Comparison of ENCODE assay signal across 8 cellular contexts in genomic region chr17:61402978-61403845, GRCh38. TPM values are rescaled to one million over a fixed set of nuclear protein-coding genes. Genes with fewer than 3 reads are reported as not detected.
DNase-seq lines count a peak whose midpoint lies in the region; ATAC-seq and TF ChIP-seq lines count a peak whose summit lies in the region.

No MANE protein-coding gene starts in this region.

- H3K4me1 ChIP-seq in CD4-positive, CD25-positive, alpha-beta regulatory T cell (ENCODE audit: control insufficient read depth, insufficient read depth, low read length, poor library complexity, severe bottlenecking): peaks cover 60% of the 10 kb centered on the region

- no peak for TF ChIP-seq CTCF in brain (conservative IDR thresholded peaks at IDR 0.05)

- H3K27me3 ChIP-seq in CD4-positive, CD25-positive, alpha-beta regulatory T cell (ENCODE audit: control insufficient read depth, insufficient read depth, low read length): peaks cover 24% of the 10 kb centered on the region

- H3K9me3 Mint-ChIP-seq in CD4-positive, CD25-positive, alpha-beta regulatory T cell: peaks cover 0 to 6% (median 0%) of the 10 kb centered on the region in 7 donors
- H3K9me3 Mint-ChIP-seq in brain: peaks cover 0 to 8% (median 5%) of the 10 kb centered on the region in 5 experiments
- H3K9me3 Mint-ChIP-seq in natural killer cell treated with Interleukin-12 subunit alpha and Interleukin-12 subunit beta and Interleukin-15 and Interleukin-18, amount 100 ng/mL, for 72 hours: no peaks in the 10 kb centered on the region

- no peak for ATAC-seq in CD4-positive, CD25-positive, alpha-beta regulatory T cell (ENCODE audit: low read depth in 2 of 2)
- no peak for ATAC-seq in natural killer cell treated with Interleukin-12 subunit alpha and Interleukin-12 subunit beta and Interleukin-15 and Interleukin-18, amount 100 ng/mL, for 72 hours
- ATAC-seq in HG03039 (IDR thresholded peaks at IDR 0.05; ENCODE audit: unreplicated experiment) (no peak), GM21717 (IDR thresholded peaks at IDR 0.05; ENCODE audit: unreplicated experiment) (no peak)

- H3K27me3 Mint-ChIP-seq in CD4-positive, CD25-positive, alpha-beta regulatory T cell: peaks cover 64% of the 10 kb centered on the region
- peaks cover 94% of the 10 kb centered on the region for H3K27me3 Mint-ChIP-seq in brain
- peaks cover 46 to 55% of the 10 kb centered on the region in 2 donors for H3K27me3 Mint-ChIP-seq in natural killer cell treated with Interleukin-12 subunit alpha and Interleukin-12 subunit beta and Interleukin-15 and Interleukin-18, amount 100 ng/mL, for 72 hours

- H3K4me1 Mint-ChIP-seq in CD4-positive, CD25-positive, alpha-beta regulatory T cell: peaks cover 5 to 54% (median 20%) of the 10 kb centered on the region in 4 donors
- peaks cover 31% of the 10 kb centered on the region for H3K4me1 Mint-ChIP-seq in brain
- peaks cover 24 to 30% of the 10 kb centered on the region in 2 donors for H3K4me1 Mint-ChIP-seq in natural killer cell treated with Interleukin-12 subunit alpha and Interleukin-12 subunit beta and Interleukin-15 and Interleukin-18, amount 100 ng/mL, for 72 hours (ENCODE audit: low read depth in 2 of 2)

- H3K4me3 Mint-ChIP-seq in CD4-positive, CD25-positive, alpha-beta regulatory T cell: peak overlapping the region; percentile 44 to 83 (median 72)
- peak overlapping the region in 4 of 5 experiments; percentile 47 to 83 (median 63) for H3K4me3 Mint-ChIP-seq in brain
- H3K4me3 Mint-ChIP-seq in natural killer cell treated with Interleukin-12 subunit alpha and Interleukin-12 subunit beta and Interleukin-15 and Interleukin-18, amount 100 ng/mL, for 72 hours: peak overlapping the region; percentile 64

- no peaks in the 10 kb centered on the region for H3K36me3 ChIP-seq in CD4-positive, CD25-positive, alpha-beta regulatory T cell (ENCODE audit: control insufficient read depth, insufficient read depth, low read length)

- H3K27ac ChIP-seq in CD4-positive, CD25-positive, alpha-beta regulatory T cell (ENCODE audit: insufficient read depth, low read length, poor library complexity, severe bottlenecking): no peak overlapping the region

- DNase-seq in CD4-positive, CD25-positive, alpha-beta regulatory T cell: no peak
- DNase-seq in NCI-H2081 (lab: John Stamatoyannopoulos, UW) (peak; percentile 59 to 77), superior temporal gyrus (ENCODE audit: extremely low spot score) (no peak), dermis blood vessel endothelial cell (no peak)
- DNase-seq in natural killer cell treated with Interleukin-12 subunit alpha and Interleukin-12 subunit beta and Interleukin-15 and Interleukin-18, amount 100 ng/mL, for 72 hours (ENCODE audit: low spot score): no peak

- no peaks in the 10 kb centered on the region for H3K36me3 Mint-ChIP-seq in CD4-positive, CD25-positive, alpha-beta regulatory T cell
- no peaks in the 10 kb centered on the region for H3K36me3 Mint-ChIP-seq in brain
- H3K36me3 Mint-ChIP-seq in natural killer cell treated with Interleukin-12 subunit alpha and Interleukin-12 subunit beta and Interleukin-15 and Interleukin-18, amount 100 ng/mL, for 72 hours: no peaks in the 10 kb centered on the region

- H3K27ac Mint-ChIP-seq in CD4-positive, CD25-positive, alpha-beta regulatory T cell: no peak overlapping the region
- H3K27ac Mint-ChIP-seq in brain: peak overlapping the region in 1 of 5 experiments; percentile 74
- H3K27ac Mint-ChIP-seq in natural killer cell treated with Interleukin-12 subunit alpha and Interleukin-12 subunit beta and Interleukin-15 and Interleukin-18, amount 100 ng/mL, for 72 hours: peak overlapping the region in 1 of 2 donors; percentile 77

- no peaks in the 10 kb centered on the region for H3K9me3 ChIP-seq in CD4-positive, CD25-positive, alpha-beta regulatory T cell (ENCODE audit: control insufficient read depth in 2 of 2, low read length in 2 of 2)

- H3K4me3 ChIP-seq in CD4-positive, CD25-positive, alpha-beta regulatory T cell (ENCODE audit: low read depth, low read length): no peak overlapping the region

RNA-seq across cellular contexts. Expression of gene TBX2, which starts 3.6 kb away (rescaled TPM):
- not detected for total RNA-seq in CD4-positive, CD25-positive, alpha-beta regulatory T cell
- not detected for polyA plus RNA-seq in CD4-positive, CD25-positive, alpha-beta regulatory T cell
- 5.5 TPM for polyA plus RNA-seq in brain (ENCODE audit: insufficient read depth, low read depth, low replicate concordance)
- under 1 TPM in 1 of 2 donors, not detected in 1; 0.08 TPM for total RNA-seq in natural killer cell treated with Interleukin-12 subunit alpha and Interleukin-12 subunit beta and Interleukin-15 and Interleukin-18, amount 100 ng/mL, for 72 hours
- 0.09 and 0.34 TPM in 2 replicates for total RNA-seq in dermis blood vessel endothelial cell

RNA-seq across cellular contexts. Expression of gene TBX4, which starts 49.0 kb away (rescaled TPM):
- not detected for total RNA-seq in CD4-positive, CD25-positive, alpha-beta regulatory T cell
- polyA plus RNA-seq in CD4-positive, CD25-positive, alpha-beta regulatory T cell: not detected
- polyA plus RNA-seq in brain (ENCODE audit: insufficient read depth, low read depth, low replicate concordance): not detected
- not detected for total RNA-seq in natural killer cell treated with Interleukin-12 subunit alpha and Interleukin-12 subunit beta and Interleukin-15 and Interleukin-18, amount 100 ng/mL, for 72 hours
- not detected in 2 replicates for total RNA-seq in dermis blood vessel endothelial cell

Comparison
In these comparisons a context has a peak if more than half of its experiments do, and no peak if none do; other contexts are left out.
1. DNase-seq: peak in NCI-H2081 (2 of 2); none in CD4-positive, CD25-positive, alpha-beta regulatory T cell (0 of 3), natural killer cell treated with Interleukin-12 subunit alpha and Interleukin-12 subunit beta and Interleukin-15 and Interleukin-18, amount 100 ng/mL, for 72 hours (single experiment), superior temporal gyrus (single experiment) and dermis blood vessel endothelial cell (single experiment).
2. Peak in every context shown above with its lines, with median percentiles within 50 percentile points of each other: H3K4me3 Mint-ChIP-seq.